8 cellular contexts compared by ENCODE assay signal in genomic region chr7:44921607-44922350, GRCh38. TPM values are rescaled to one million over a fixed set of nuclear protein-coding genes. Genes with fewer than 3 reads are reported as not detected.
A peak's percentile ranks its signal among the peaks of the same experiment; 100 is the strongest.
DNase-seq lines count a peak whose midpoint lies in the region; ATAC-seq and TF ChIP-seq lines count a peak whose summit lies in the region.

No MANE protein-coding gene starts in this region.

- intact Hi-C loops in sciatic nerve (cut with DNase I) = no loop called here

- no peaks in the 10 kb centered on the region for H3K4me1 ChIP-seq in right atrium auricular region

- no peak overlapping the region for H3K4me3 ChIP-seq in right atrium auricular region

- TF ChIP-seq CTCF in right atrium auricular region (IDR thresholded peaks at IDR 0.05) = peak; percentile 79 to 92

- DNase-seq in GF-D8 (lab: John Stamatoyannopoulos, UW) (peak; percentile 59), NCI-H187 (lab: John Stamatoyannopoulos, UW) (peak; percentile 2 to 11), T-helper 9 cell (peak; percentile 99), amygdala (lab: John Stamatoyannopoulos, UW) (peak in 54 of 56 donors; percentile 13 to 97 (median 72)), right atrium auricular region (ENCODE audit: low spot score) (peak; percentile 96), sciatic nerve (ENCODE audit: low spot score) (peak; percentile 96)

- H3K27me3 ChIP-seq in right atrium auricular region = no peaks in the 10 kb centered on the region

- no peak overlapping the region for H3K27ac ChIP-seq in right atrium auricular region

- ATAC-seq in HG02610 (IDR thresholded peaks at IDR 0.05; ENCODE audit: unreplicated experiment) (peak; percentile 74), sciatic nerve (peak; percentile 93), HG03457 (IDR thresholded peaks at IDR 0.05; ENCODE audit: unreplicated experiment) (no peak)

- H3K9me3 ChIP-seq in right atrium auricular region = no peaks in the 10 kb centered on the region

- no peaks in the 10 kb centered on the region for H3K36me3 ChIP-seq in right atrium auricular region

RNA-seq across cellular contexts. Expression of gene PURB, which starts 36.4 kb away (rescaled TPM):
- total RNA-seq in right atrium auricular region = 10 to 100 TPM in 1 of 2 donors, 1 to 10 TPM in 1; 10.0 to 12.9 TPM
- 27.6 TPM for total RNA-seq in sciatic nerve

RNA-seq across cellular contexts. Expression of gene MYO1G, which starts 57.0 kb away (rescaled TPM):
- total RNA-seq in right atrium auricular region (1 to 10 TPM in 1 of 2 donors, under 1 TPM in 1; 0.78 to 2.2 TPM), sciatic nerve (8.8 TPM)

Comparison
In these comparisons a context has a peak if more than half of its experiments do, and no peak if none do; other contexts are left out.
1. DNase-seq: peak in every context shown above with its lines; median percentile 99 in T-helper 9 cell; 96 in right atrium auricular region; 96 in sciatic nerve; 72 in amygdala; 59 in GF-D8; 6 in NCI-H187.